In genomic region chr17:72527819-72528218, GRCh38 we compare ENCODE assay signal across 28 cellular contexts.
"Had no signal": no experiment of that assay in that cellular context is flagged by ENCODE, and none has a peak within 500 bp of the region (broad histone marks: within the 10 kb centered on the region; RNA-seq: fewer than 3 reads in every experiment).

No MANE protein-coding gene starts in this region.

- H3K4me3 ChIP-seq: colonic mucosa, esophagus squamous epithelium, gastrocnemius medialis, left lung, lung, pancreas, psoas muscle, sigmoid colon, smooth muscle cell, suprapubic skin, tibial nerve had no signal

- H3K36me3 ChIP-seq: colonic mucosa, esophagus squamous epithelium, gastrocnemius medialis, left lung, pancreas, sigmoid colon, suprapubic skin, tibial nerve had no signal

- ATAC-seq: activated T-cell treated with anti-CD3 and anti-CD28 coated beads, Interleukin-2, amount 50 U/mL, for 4 hours; activated T-helper 17 cell treated with anti-CD3 and anti-CD28 coated beads, Interleukin-2, amount 50 U/mL, for 72 hours; gastrocnemius medialis; left lung; naive thymus-derived CD4-positive, alpha-beta T cell; pancreas; psoas muscle; T-cell had no signal

- H3K27ac ChIP-seq: colonic mucosa, epithelial cell of prostate, esophagus squamous epithelium, gastrocnemius medialis, left lung, pancreas, psoas muscle, sigmoid colon, suprapubic skin, tibial nerve had no signal

- DNase-seq: activated CD4-positive, alpha-beta T cell treated with anti-CD3 and anti-CD28 coated beads for 48 hours; activated CD4-positive, alpha-beta T cell treated with anti-CD3 and anti-CD28 coated beads, Interleukin-2, amount 50 U/mL, for 48 hours; activated CD4-positive, CD25-positive, alpha-beta regulatory T cell; activated CD8-positive, alpha-beta memory T cell treated with anti-CD3 and anti-CD28 coated beads, Interleukin-2, amount 50 U/mL, for 48 hours; activated gamma-delta T cell treated with Interleukin-2 at 50 U/mL for 16 hours; activated naive CD4-positive, alpha-beta T cell treated with anti-CD3 and anti-CD28 coated beads, Interleukin-2, amount 50 U/mL, for 16 hours; activated T-cell treated with anti-CD3 and anti-CD28 coated beads, Interleukin-2, amount 50 U/mL, for 4 hours; amniotic stem cell; colonic mucosa; effector CD8-positive, alpha-beta T cell; esophagus squamous epithelium; gastrocnemius medialis; glutamatergic neuron; left lung; naive thymus-derived CD4-positive, alpha-beta T cell; nucleus accumbens; pancreas; psoas muscle; sigmoid colon; stimulated activated CD4-positive, alpha-beta T cell treated with anti-CD3 and anti-CD28 coated beads, Interleukin-2, amount 100 ng/mL, for 24 hours; stimulated activated naive CD4-positive, alpha-beta T cell; T-cell had no signal

- H3K9me3 ChIP-seq: colonic mucosa, esophagus squamous epithelium, gastrocnemius medialis, left lung, pancreas, psoas muscle, sigmoid colon, suprapubic skin, tibial nerve had no signal

- H3K4me1 ChIP-seq: gastrocnemius medialis, left lung, psoas muscle, sigmoid colon, suprapubic skin, tibial nerve had no signal

- H3K27me3 ChIP-seq: colonic mucosa, esophagus squamous epithelium, gastrocnemius medialis, left lung, pancreas, sigmoid colon, suprapubic skin, tibial nerve had no signal
